ENCODE assay signal across 18 cellular contexts in the genomic region with DNA sequence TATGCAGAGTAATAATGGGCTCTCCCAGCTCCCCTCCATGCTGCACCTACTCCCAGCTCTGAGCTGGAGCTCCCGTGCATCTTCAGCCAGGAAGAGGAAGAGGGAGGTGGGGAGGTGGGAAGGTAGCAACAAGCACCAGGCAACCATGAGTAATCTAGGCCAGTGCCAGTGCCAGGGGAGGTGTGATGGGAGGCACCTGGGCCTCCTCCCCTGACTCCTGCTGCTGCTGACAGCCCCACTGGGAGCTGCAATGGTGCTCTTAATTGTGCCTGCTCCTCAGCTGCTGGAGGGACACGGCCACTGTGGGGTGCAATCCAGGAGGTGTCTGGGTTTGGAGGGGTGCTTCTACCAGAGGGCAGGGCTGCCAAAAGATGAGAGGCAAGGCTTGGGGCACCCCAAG.
"Had no signal": no experiment of that assay in that cellular context is flagged by ENCODE, and none has a peak within 500 bp of the region (broad histone marks: within the 10 kb centered on the region; RNA-seq: fewer than 3 reads in every experiment).

No MANE protein-coding gene starts in this region.

- H3K27me3 ChIP-seq: adrenal gland, breast epithelium, neural progenitor cell, ovary, sigmoid colon, stomach had no signal

- H3K27ac ChIP-seq: adrenal gland, breast epithelium, epithelial cell of prostate, neural progenitor cell, ovary, sigmoid colon, stomach had no signal

- H3K9me3 ChIP-seq: adrenal gland, breast epithelium, ovary, sigmoid colon, stomach had no signal

- DNase-seq: activated CD4-positive, alpha-beta T cell treated with anti-CD3 and anti-CD28 coated beads, Interleukin-2, amount 50 U/mL, for 4 hours; activated effector memory CD4-positive, alpha-beta T cell treated with anti-CD3 and anti-CD28 coated beads, Interleukin-2, amount 50 U/mL, for 16 hours; activated T-cell treated with anti-CD3 and anti-CD28 coated beads, Interleukin-2, amount 50 U/mL, for 72 hours; adrenal gland; endodermal cell; foreskin melanocyte; glutamatergic neuron; kidney; ovary; sigmoid colon; stimulated activated CD4-positive, alpha-beta T cell treated with anti-CD3 and anti-CD28 coated beads, Interleukin-4, amount 100 ng/mL, for 24 hours; stomach; trophoblast cell had no signal

- H3K4me3 ChIP-seq: adrenal gland, breast epithelium, neural progenitor cell, ovary, sigmoid colon, stomach had no signal

- H3K36me3 ChIP-seq: adrenal gland, breast epithelium, neural progenitor cell, ovary, sigmoid colon, stomach had no signal

- H3K4me1 ChIP-seq: adrenal gland, breast epithelium, neural progenitor cell, stomach had no signal

- ATAC-seq: activated naive CD4-positive, alpha-beta T cell treated with anti-CD3 and anti-CD28 coated beads, Interleukin-2, amount 50 U/mL, for 72 hours; activated T-cell treated with anti-CD3 and anti-CD28 coated beads, Interleukin-2, amount 50 U/mL, for 72 hours; stimulated activated effector memory CD8-positive, alpha-beta T cell treated with anti-CD3 and anti-CD28 coated beads, Interleukin-12 subunit alpha, Interleukin-12 subunit beta, amount 100 ng/mL, for 72 hours had no signal
